21 cellular contexts compared by ENCODE assay signal in genomic region chr18:56770097-56770496, GRCh38.
"Had no signal": no experiment of that assay in that cellular context is flagged by ENCODE, and none has a peak within 500 bp of the region (broad histone marks: within the 10 kb centered on the region; RNA-seq: fewer than 3 reads in every experiment).

No MANE protein-coding gene starts in this region.

- H3K27ac ChIP-seq: esophagus squamous epithelium, lower lobe of right lung, ovary, psoas muscle, sigmoid colon, testis, tibial artery had no signal

- H3K27me3 Mint-ChIP-seq: effector memory CD8-positive, alpha-beta T cell; stimulated activated memory B cell treated with anti-CD40 and anti-IgM and Interleukin-4, amounts not matched to agents 10 μg/mL and 1 μg/mL and 100 μg/mL, for 72 hours; type B pancreatic cell had no signal

- H3K4me3 Mint-ChIP-seq: effector memory CD8-positive, alpha-beta T cell; natural killer cell; stimulated activated memory B cell treated with anti-CD40 and anti-IgM and Interleukin-4, amounts not matched to agents 10 μg/mL and 1 μg/mL and 100 μg/mL, for 72 hours; type B pancreatic cell had no signal

- H3K27me3 ChIP-seq: esophagus squamous epithelium, ovary, sigmoid colon, testis, tibial artery had no signal

- H3K9me3 Mint-ChIP-seq: effector memory CD8-positive, alpha-beta T cell; natural killer cell; stimulated activated memory B cell treated with anti-CD40 and anti-IgM and Interleukin-4, amounts not matched to agents 10 μg/mL and 1 μg/mL and 100 μg/mL, for 72 hours; type B pancreatic cell had no signal

- H3K36me3 Mint-ChIP-seq: natural killer cell, type B pancreatic cell had no signal

- H3K27ac Mint-ChIP-seq: effector memory CD8-positive, alpha-beta T cell; natural killer cell; stimulated activated memory B cell treated with anti-CD40 and anti-IgM and Interleukin-4, amounts not matched to agents 10 μg/mL and 1 μg/mL and 100 μg/mL, for 72 hours; type B pancreatic cell had no signal

- H3K4me3 ChIP-seq: esophagus squamous epithelium, lower lobe of right lung, ovary, psoas muscle, sigmoid colon, testis, tibial artery had no signal

- ATAC-seq: effector memory CD8-positive, alpha-beta T cell; left ventricle myocardium superior; lower lobe of right lung; natural killer cell; psoas muscle; right cardiac atrium; stimulated activated memory B cell treated with anti-CD40 and anti-IgM and Interleukin-4, amounts not matched to agents 10 μg/mL and 1 μg/mL and 100 μg/mL, for 72 hours; stimulated activated naive CD8-positive, alpha-beta T cell treated with anti-CD3 and anti-CD28 coated beads, Interleukin-15, Interleukin-2, amounts not matched to agents 100 U/mL and 50 U/mL, for 24 hours had no signal

- H3K36me3 ChIP-seq: esophagus squamous epithelium, lower lobe of right lung, ovary, tibial artery had no signal

- DNase-seq: cortex of kidney; effector memory CD8-positive, alpha-beta T cell; esophagus squamous epithelium; foreskin melanocyte; head of caudate nucleus; left ventricle myocardium superior; lower lobe of right lung; natural killer cell; occipital lobe; ovary; posterior cingulate gyrus; psoas muscle; right cardiac atrium; sigmoid colon; stimulated activated CD4-positive, alpha-beta T cell treated with anti-CD3 and anti-CD28 coated beads, Interleukin-4, amount 100 ng/mL, for 4 hours; stimulated activated naive CD8-positive, alpha-beta T cell treated with anti-CD3 and anti-CD28 coated beads, Interleukin-15, Interleukin-2, amounts not matched to agents 100 U/mL and 50 U/mL, for 24 hours; substantia nigra; testis; tibial artery had no signal

- H3K4me1 Mint-ChIP-seq: stimulated activated memory B cell treated with anti-CD40 and anti-IgM and Interleukin-4, amounts not matched to agents 10 μg/mL and 1 μg/mL and 100 μg/mL, for 72 hours had no signal

- H3K4me1 ChIP-seq: esophagus squamous epithelium, lower lobe of right lung, psoas muscle, sigmoid colon, testis had no signal
